13 cellular contexts compared by ENCODE assay signal in genomic region chr9:97528529-97529230, GRCh38. TPM values are rescaled to one million over a fixed set of nuclear protein-coding genes. Genes with fewer than 3 reads are reported as not detected.
DNase-seq lines count a peak whose midpoint lies in the region; ATAC-seq and TF ChIP-seq lines count a peak whose summit lies in the region.
"Had no signal": no experiment of that assay in that cellular context is flagged by ENCODE, and none has a peak within 500 bp of the region (broad histone marks: within the 10 kb centered on the region; RNA-seq: fewer than 3 reads in every experiment).

No MANE protein-coding gene starts in this region.

- intact Hi-C loops in lower lobe of right lung (cut with DNase I) (no loop called here), thyroid gland (cut with DNase I) (no loop called here)

- H3K4me3 ChIP-seq in coronary artery, result no peak overlapping the region
- no peak overlapping the region for H3K4me3 ChIP-seq in lower lobe of right lung
- no peak overlapping the region for H3K4me3 ChIP-seq in thyroid gland (replicated peaks in 1 of 3)
- H3K4me3 ChIP-seq: SJCRH30 had no signal

- peaks cover 3% of the 10 kb centered on the region for H3K36me3 ChIP-seq in lower lobe of right lung
- no peaks in the 10 kb centered on the region for H3K36me3 ChIP-seq in thyroid gland
- H3K36me3 ChIP-seq: SJCRH30 had no signal

- TF ChIP-seq POLR2A in thyroid gland (IDR thresholded peaks at IDR 0.05), result peak in 1 of 2 donors; percentile 48

- H3K4me1 ChIP-seq in lower lobe of right lung (peaks cover 19% of the 10 kb centered on the region), thyroid gland (peaks cover 26 to 45% of the 10 kb centered on the region in 2 donors)
- H3K4me1 ChIP-seq: SJCRH30 had no signal

- WGBS in thyroid gland, 2 donors, result 75 to 76% methylated on average over 8 of the region's 8 CpGs

- ATAC-seq in HG03103 (IDR thresholded peaks at IDR 0.05; ENCODE audit: low read depth, unreplicated experiment) (peak; percentile 29), lower lobe of right lung (peak; percentile 87 to 92), HG03460 (IDR thresholded peaks at IDR 0.05; ENCODE audit: unreplicated experiment) (no peak), GM19455 (IDR thresholded peaks at IDR 0.05; ENCODE audit: unreplicated experiment) (no peak)

- H3K9me3 ChIP-seq in lower lobe of right lung (peaks cover 2% of the 10 kb centered on the region), thyroid gland (no peaks in the 10 kb centered on the region)
- H3K9me3 ChIP-seq: SJCRH30 had no signal

- TF ChIP-seq CTCF in coronary artery (IDR thresholded peaks at IDR 0.05) (no peak), lower lobe of right lung (IDR thresholded peaks at IDR 0.05) (no peak), thyroid gland (IDR thresholded peaks at IDR 0.05) (peak in 2 of 6 experiments; percentile 24 to 33)

- no peak for DNase-seq in coronary artery (ENCODE audit: low spot score)
- peak; percentile 59 for DNase-seq in lower lobe of right lung
- DNase-seq in thyroid gland, result peak; percentile 88 to 89
- DNase-seq in HK-2 (ENCODE audit: unreplicated experiment), result no peak
- no peak for DNase-seq in stimulated activated CD4-positive, alpha-beta T cell treated with anti-CD3 and anti-CD28 coated beads, Interleukin-12 subunit alpha, Interleukin-12 subunit beta, amount 100 ng/mL, for 4 hours
- DNase-seq: activated CD4-positive, alpha-beta T cell treated with anti-CD3 and anti-CD28 coated beads, Interleukin-2, amount 50 U/mL, for 1 hour; effector CD4-positive, alpha-beta T cell; hypothalamus; NCI-H2029 treated with DMSO at 0.1 percent for 48 hours; SJCRH30 had no signal

- H3K27ac ChIP-seq in coronary artery, result peak overlapping the region; percentile 58 to 86
- H3K27ac ChIP-seq in lower lobe of right lung, result peak overlapping the region; percentile 79
- peak overlapping the region; percentile 87 to 97 (median 90) for H3K27ac ChIP-seq in thyroid gland
- H3K27ac ChIP-seq: SJCRH30 had no signal

- H3K27me3 ChIP-seq in lower lobe of right lung (ENCODE audit: low read depth) (no peaks in the 10 kb centered on the region), thyroid gland (no peaks in the 10 kb centered on the region)
- H3K27me3 ChIP-seq: SJCRH30 had no signal

RNA-seq across cellular contexts. Expression of gene TMOD1, which starts 27.2 kb away (rescaled TPM):
- total RNA-seq in lower lobe of right lung (7.9 TPM), thyroid gland (10 to 100 TPM; 33.4 to 38.6 (median 37.0) TPM)

Comparison
In these comparisons a context has a peak if more than half of its experiments do, and no peak if none do; other contexts are left out.
1. ATAC-seq: peak in HG03103 (single experiment) and lower lobe of right lung (2 of 2); none in HG03460 (single experiment) and GM19455 (single experiment).
2. DNase-seq: peak in lower lobe of right lung (single experiment) and thyroid gland (2 of 2); none in coronary artery (single experiment), HK-2 (single experiment) and stimulated activated CD4-positive, alpha-beta T cell treated with anti-CD3 and anti-CD28 coated beads, Interleukin-12 subunit alpha, Interleukin-12 subunit beta, amount 100 ng/mL, for 4 hours (single experiment).
3. Peak in every context shown above with its lines, with median percentiles within 50 percentile points of each other: H3K27ac ChIP-seq.